Comparison of ENCODE assay signal across 1 cellular context in the genomic region with DNA sequence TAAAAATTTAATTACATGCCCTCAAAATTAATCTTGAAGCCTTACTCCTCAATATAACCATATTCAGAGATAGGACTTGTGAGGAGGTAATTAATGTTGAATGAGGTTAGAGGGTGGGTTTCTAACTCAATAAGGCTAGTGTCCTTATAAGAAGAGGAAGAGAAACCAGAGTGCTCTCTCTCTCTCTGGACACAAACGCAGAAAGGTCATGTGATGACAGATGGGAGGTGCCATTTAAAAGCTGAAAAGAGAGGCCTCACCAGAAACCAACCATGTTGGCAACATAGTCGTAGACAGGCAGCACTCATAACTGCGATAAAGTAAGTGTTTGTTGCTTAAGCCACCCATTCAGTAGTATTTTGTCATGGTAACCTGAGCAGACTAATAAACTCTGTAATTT.
TF ChIP-seq lines count a peak whose summit lies in the region.

No MANE protein-coding gene starts in this region.

TF ChIP-seq in GM12878, 131 proteins besides CTCF, POLR2A, EP300 and RAD21 (continued from another document):
- TF ChIP-seq, protein P1, sequence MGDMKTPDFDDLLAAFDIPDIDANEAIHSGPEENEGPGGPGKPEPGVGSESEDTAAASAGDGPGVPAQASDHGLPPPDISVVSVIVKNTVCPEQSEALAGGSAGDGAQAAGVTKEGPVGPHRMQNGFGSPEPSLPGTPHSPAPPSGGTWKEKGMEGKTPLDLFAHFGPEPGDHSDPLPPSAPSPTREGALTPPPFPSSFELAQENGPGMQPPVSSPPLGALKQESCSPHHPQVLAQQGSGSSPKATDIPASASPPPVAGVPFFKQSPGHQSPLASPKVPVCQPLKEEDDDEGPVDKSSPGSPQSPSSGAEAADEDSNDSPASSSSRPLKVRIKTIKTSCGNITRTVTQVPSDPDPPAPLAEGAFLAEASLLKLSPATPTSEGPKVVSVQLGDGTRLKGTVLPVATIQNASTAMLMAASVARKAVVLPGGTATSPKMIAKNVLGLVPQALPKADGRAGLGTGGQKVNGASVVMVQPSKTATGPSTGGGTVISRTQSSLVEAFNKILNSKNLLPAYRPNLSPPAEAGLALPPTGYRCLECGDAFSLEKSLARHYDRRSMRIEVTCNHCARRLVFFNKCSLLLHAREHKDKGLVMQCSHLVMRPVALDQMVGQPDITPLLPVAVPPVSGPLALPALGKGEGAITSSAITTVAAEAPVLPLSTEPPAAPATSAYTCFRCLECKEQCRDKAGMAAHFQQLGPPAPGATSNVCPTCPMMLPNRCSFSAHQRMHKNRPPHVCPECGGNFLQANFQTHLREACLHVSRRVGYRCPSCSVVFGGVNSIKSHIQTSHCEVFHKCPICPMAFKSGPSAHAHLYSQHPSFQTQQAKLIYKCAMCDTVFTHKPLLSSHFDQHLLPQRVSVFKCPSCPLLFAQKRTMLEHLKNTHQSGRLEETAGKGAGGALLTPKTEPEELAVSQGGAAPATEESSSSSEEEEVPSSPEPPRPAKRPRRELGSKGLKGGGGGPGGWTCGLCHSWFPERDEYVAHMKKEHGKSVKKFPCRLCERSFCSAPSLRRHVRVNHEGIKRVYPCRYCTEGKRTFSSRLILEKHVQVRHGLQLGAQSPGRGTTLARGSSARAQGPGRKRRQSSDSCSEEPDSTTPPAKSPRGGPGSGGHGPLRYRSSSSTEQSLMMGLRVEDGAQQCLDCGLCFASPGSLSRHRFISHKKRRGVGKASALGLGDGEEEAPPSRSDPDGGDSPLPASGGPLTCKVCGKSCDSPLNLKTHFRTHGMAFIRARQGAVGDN (IDR thresholded peaks at IDR 0.05), result no peak
- TF ChIP-seq ZSCAN29 (IDR thresholded peaks at IDR 0.05), result no peak
- no peak for TF ChIP-seq ZNF274 (IDR thresholded peaks at IDR 0.05; ENCODE audit: insufficient read depth, insufficient read length)
- TF ChIP-seq WRNIP1 (IDR thresholded peaks at IDR 0.05; ENCODE audit: borderline replicate concordance, low read depth, low read length), result no peak
- TF ChIP-seq, protein P2, sequence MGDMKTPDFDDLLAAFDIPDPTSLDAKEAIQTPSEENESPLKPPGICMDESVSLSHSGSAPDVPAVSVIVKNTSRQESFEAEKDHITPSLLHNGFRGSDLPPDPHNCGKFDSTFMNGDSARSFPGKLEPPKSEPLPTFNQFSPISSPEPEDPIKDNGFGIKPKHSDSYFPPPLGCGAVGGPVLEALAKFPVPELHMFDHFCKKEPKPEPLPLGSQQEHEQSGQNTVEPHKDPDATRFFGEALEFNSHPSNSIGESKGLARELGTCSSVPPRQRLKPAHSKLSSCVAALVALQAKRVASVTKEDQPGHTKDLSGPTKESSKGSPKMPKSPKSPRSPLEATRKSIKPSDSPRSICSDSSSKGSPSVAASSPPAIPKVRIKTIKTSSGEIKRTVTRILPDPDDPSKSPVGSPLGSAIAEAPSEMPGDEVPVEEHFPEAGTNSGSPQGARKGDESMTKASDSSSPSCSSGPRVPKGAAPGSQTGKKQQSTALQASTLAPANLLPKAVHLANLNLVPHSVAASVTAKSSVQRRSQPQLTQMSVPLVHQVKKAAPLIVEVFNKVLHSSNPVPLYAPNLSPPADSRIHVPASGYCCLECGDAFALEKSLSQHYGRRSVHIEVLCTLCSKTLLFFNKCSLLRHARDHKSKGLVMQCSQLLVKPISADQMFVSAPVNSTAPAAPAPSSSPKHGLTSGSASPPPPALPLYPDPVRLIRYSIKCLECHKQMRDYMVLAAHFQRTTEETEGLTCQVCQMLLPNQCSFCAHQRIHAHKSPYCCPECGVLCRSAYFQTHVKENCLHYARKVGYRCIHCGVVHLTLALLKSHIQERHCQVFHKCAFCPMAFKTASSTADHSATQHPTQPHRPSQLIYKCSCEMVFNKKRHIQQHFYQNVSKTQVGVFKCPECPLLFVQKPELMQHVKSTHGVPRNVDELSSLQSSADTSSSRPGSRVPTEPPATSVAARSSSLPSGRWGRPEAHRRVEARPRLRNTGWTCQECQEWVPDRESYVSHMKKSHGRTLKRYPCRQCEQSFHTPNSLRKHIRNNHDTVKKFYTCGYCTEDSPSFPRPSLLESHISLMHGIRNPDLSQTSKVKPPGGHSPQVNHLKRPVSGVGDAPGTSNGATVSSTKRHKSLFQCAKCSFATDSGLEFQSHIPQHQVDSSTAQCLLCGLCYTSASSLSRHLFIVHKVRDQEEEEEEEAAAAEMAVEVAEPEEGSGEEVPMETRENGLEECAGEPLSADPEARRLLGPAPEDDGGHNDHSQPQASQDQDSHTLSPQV (IDR thresholded peaks at IDR 0.05), result no peak
- TF ChIP-seq SREBF2 (IDR thresholded peaks at IDR 0.05; ENCODE audit: low read length), result no peak
- no peak for TF ChIP-seq PAX8 (IDR thresholded peaks at IDR 0.05)
- no peak for TF ChIP-seq ESRRA (IDR thresholded peaks at IDR 0.05; ENCODE audit: low read length)
- peak; percentile 74; the same call in 1 of the 2 replicates for TF ChIP-seq SPI1 (IDR thresholded peaks at IDR 0.05; ENCODE audit: borderline replicate concordance, insufficient read depth, low read depth, low read length)
- TF ChIP-seq CHD1 (IDR thresholded peaks at IDR 0.05; ENCODE audit: low read depth, low read length), result no peak
- no peak for TF ChIP-seq POLR2AphosphoS5 (IDR thresholded peaks at IDR 0.05; ENCODE audit: low read length)
- no peak for TF ChIP-seq YBX1 (IDR thresholded peaks at IDR 0.05)
- TF ChIP-seq NFIC (IDR thresholded peaks at IDR 0.05; ENCODE audit: low read depth, low read length), result no peak
- TF ChIP-seq ATF7 (IDR thresholded peaks at IDR 0.05; ENCODE audit: low read depth), result no peak
- no peak for TF ChIP-seq ZNF24 (IDR thresholded peaks at IDR 0.05)
- TF ChIP-seq SUZ12 (IDR thresholded peaks at IDR 0.05; ENCODE audit: unreplicated experiment), result no peak
- TF ChIP-seq NFXL1 (IDR thresholded peaks at IDR 0.05; ENCODE audit: borderline replicate concordance), result no peak
- no peak for TF ChIP-seq MTA2 (IDR thresholded peaks at IDR 0.05; ENCODE audit: low read depth)
- TF ChIP-seq MTA3 (IDR thresholded peaks at IDR 0.05; ENCODE audit: borderline replicate concordance, low read length), result no peak
- peak; percentile 77 for TF ChIP-seq RAD51 (IDR thresholded peaks at IDR 0.05)
TF ChIP-seq in GM12878: peak in this region for 4.
